In genomic region chr10:72418679-72419078, GRCh38 we compare ENCODE assay signal across 33 cellular contexts.
"Had no signal": no experiment of that assay in that cellular context is flagged by ENCODE, and none has a peak within 500 bp of the region (broad histone marks: within the 10 kb centered on the region; RNA-seq: fewer than 3 reads in every experiment).

No MANE protein-coding gene starts in this region.

- H3K27ac ChIP-seq: KMS-11, SK-N-MC had no signal

- H3K9ac ChIP-seq: KMS-11 had no signal

- ATAC-seq: activated naive CD4-positive, alpha-beta T cell treated with anti-CD3 and anti-CD28 coated beads, Interleukin-2, amount 50 U/mL, for 72 hours; activated T-cell treated with anti-CD3 and anti-CD28 coated beads, Interleukin-2, amount 50 U/mL, for 4 hours; Panc1; Right ventricle myocardium inferior; T-cell had no signal

- H3K4me3 Mint-ChIP-seq: activated B cell treated with CpG ODN at 0.5 μM for 24 hours; activated CD4-positive, alpha-beta T cell treated with anti-CD3 and anti-CD28 coated beads, Interleukin-2, amount 10 ng/mL, durations not matched to agents 24 days and 14 days; activated T-cell treated with anti-CD3 and anti-CD28 coated beads, Interleukin-2, amount 50 U/mL, for 4 hours; brain; central memory CD8-positive, alpha-beta T cell; IgD-negative memory B cell; T-cell had no signal

- FAIRE-seq: astrocyte, TTC549 had no signal

- H3K27ac Mint-ChIP-seq: activated B cell treated with CpG ODN at 0.5 μM for 24 hours; activated CD4-positive, alpha-beta T cell treated with anti-CD3 and anti-CD28 coated beads, Interleukin-2, amount 10 ng/mL, durations not matched to agents 24 days and 14 days; activated naive CD4-positive, alpha-beta T cell treated with anti-CD3 and anti-CD28 coated beads, Interleukin-2, amount 50 U/mL, for 72 hours; T-cell had no signal

- H3K4me1 Mint-ChIP-seq: activated B cell treated with CpG ODN at 0.5 μM for 24 hours; activated CD4-positive, alpha-beta T cell treated with anti-CD3 and anti-CD28 coated beads, Interleukin-2, amount 10 ng/mL, durations not matched to agents 24 days and 14 days; central memory CD8-positive, alpha-beta T cell; IgD-negative memory B cell; T-cell had no signal

- H3K27me3 Mint-ChIP-seq: activated B cell treated with CpG ODN at 0.5 μM for 24 hours; activated CD4-positive, alpha-beta T cell treated with anti-CD3 and anti-CD28 coated beads, Interleukin-2, amount 10 ng/mL, durations not matched to agents 24 days and 14 days; brain; central memory CD8-positive, alpha-beta T cell; IgD-negative memory B cell; T-cell had no signal

- H3K4me2 ChIP-seq: KMS-11 had no signal

- DNase-seq: activated B cell treated with CpG ODN at 0.5 μM for 24 hours; activated CD4-positive, alpha-beta T cell treated with anti-CD3 and anti-CD28 coated beads for 1 hour; activated CD4-positive, alpha-beta T cell treated with anti-CD3 and anti-CD28 coated beads, Interleukin-2, amount 10 ng/mL, durations not matched to agents 24 days and 14 days; activated CD4-positive, alpha-beta T cell treated with anti-CD3 and anti-CD28 coated beads, Interleukin-2, amount 50 U/mL, for 48 hours; activated CD8-positive, alpha-beta memory T cell treated with anti-CD3 and anti-CD28 coated beads for 24 hours; activated effector memory CD4-positive, alpha-beta T cell treated with anti-CD3 and anti-CD28 coated beads, Interleukin-2, amount 50 U/mL, for 16 hours; activated naive CD4-positive, alpha-beta T cell treated with Interleukin-2 at 50 U/mL for 16 hours; activated T-cell treated with anti-CD3 and anti-CD28 coated beads, Interleukin-2, amount 50 U/mL, for 4 hours; amygdala; NCI-H1092; NCI-H1436; NCI-H187 treated with DMSO at 0.1 percent for 48 hours; NCI-H2081 treated with DMSO at 0.1 percent for 48 hours; NCI-H2171 treated with DMSO at 0.1 percent for 48 hours; NCI-H226; NCI-H510A; NCI-H526 treated with DMSO at 0.1 percent for 48 hours; NK-92 treated with Interleukin-12 subunit alpha and Interleukin-12 subunit beta, amount 100 ng/mL, for 24 hours; OCI-M1; RPMI8226; T-cell; T-helper 2 cell; T1000 had no signal

- H3K4me3 ChIP-seq: SK-N-MC had no signal
